ENCODE assay signal across 17 cellular contexts in the genomic region with DNA sequence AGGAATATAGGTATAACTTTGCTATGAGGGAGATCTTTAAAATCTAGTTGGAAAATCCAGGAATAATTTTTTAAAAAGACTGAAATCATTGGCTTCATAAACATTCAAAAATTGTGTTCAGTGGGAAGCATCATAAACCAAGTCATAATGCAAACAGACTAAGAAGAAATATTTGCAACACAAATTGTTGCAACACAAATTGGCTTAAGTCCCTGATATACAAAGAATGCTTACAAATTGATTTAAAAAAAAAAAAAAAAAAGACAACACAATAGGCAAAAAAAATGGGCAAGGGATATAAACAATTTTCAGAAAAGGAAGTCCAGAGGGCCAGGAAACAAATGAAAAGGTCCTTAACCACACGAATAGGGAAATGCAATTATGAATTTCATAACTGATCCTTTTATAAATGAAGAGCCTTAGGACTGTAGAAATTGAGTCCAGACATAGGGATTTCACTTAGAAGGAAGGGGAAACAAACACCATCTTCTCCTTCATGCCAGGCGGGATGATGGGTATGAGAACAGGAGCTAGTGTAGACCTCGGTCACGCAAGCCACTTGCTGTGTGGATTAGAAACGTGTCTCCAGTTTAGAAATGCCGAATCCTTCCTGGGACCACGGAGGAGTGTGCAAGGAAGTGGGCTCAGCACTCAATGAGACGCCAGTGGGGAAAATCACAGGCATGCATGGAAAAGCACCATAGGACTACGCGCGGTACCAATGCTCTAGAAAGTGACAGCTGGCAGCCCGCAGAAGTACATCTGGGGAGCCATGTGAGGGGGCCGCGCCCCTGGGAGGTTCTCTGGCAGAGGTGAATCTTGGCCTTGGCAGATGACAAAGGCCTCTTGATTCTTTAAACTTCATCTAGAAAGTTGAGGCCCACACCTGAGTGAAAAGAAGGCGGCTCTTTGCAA.
DNase-seq lines count a peak whose midpoint lies in the region; ATAC-seq and TF ChIP-seq lines count a peak whose summit lies in the region.
"Had no signal": no experiment of that assay in that cellular context is flagged by ENCODE, and none has a peak within 500 bp of the region (broad histone marks: within the 10 kb centered on the region; RNA-seq: fewer than 3 reads in every experiment).

No MANE protein-coding gene starts in this region.

- H3K9me3 ChIP-seq in endodermal cell (ENCODE audit: control insufficient read depth, low read length) (no peaks in the 10 kb centered on the region), neutrophil (no peaks in the 10 kb centered on the region)

- peaks cover 11% of the 10 kb centered on the region for H3K4me1 Mint-ChIP-seq in endodermal cell
- no peaks in the 10 kb centered on the region for H3K4me1 Mint-ChIP-seq in activated naive CD8-positive, alpha-beta T cell treated with anti-CD3 and anti-CD28 coated beads, Interleukin-2, amount 50 U/mL, for 24 hours
- H3K4me1 Mint-ChIP-seq: CD4-positive, CD25-positive, alpha-beta regulatory T cell had no signal

- no peaks in the 10 kb centered on the region for H3K36me3 ChIP-seq in endodermal cell (ENCODE audit: control insufficient read depth, insufficient read depth, low read length)
- peaks cover 90% of the 10 kb centered on the region for H3K36me3 ChIP-seq in neutrophil

- H3K9me3 Mint-ChIP-seq in endodermal cell = no peaks in the 10 kb centered on the region
- H3K9me3 Mint-ChIP-seq in activated naive CD8-positive, alpha-beta T cell treated with anti-CD3 and anti-CD28 coated beads, Interleukin-2, amount 50 U/mL, for 24 hours = no peaks in the 10 kb centered on the region
- H3K9me3 Mint-ChIP-seq: CD4-positive, CD25-positive, alpha-beta regulatory T cell; IgD-negative memory B cell; stimulated activated naive B cell treated with anti-CD40 and anti-IgM and Interleukin-4, amounts not matched to agents 10 μg/mL and 1 μg/mL and 100 μg/mL, for 72 hours had no signal

- no peak overlapping the region for H3K4me3 Mint-ChIP-seq in endodermal cell
- H3K4me3 Mint-ChIP-seq in activated naive CD8-positive, alpha-beta T cell treated with anti-CD3 and anti-CD28 coated beads, Interleukin-2, amount 50 U/mL, for 24 hours = no peak overlapping the region
- H3K4me3 Mint-ChIP-seq: CD4-positive, CD25-positive, alpha-beta regulatory T cell; IgD-negative memory B cell; stimulated activated naive B cell treated with anti-CD40 and anti-IgM and Interleukin-4, amounts not matched to agents 10 μg/mL and 1 μg/mL and 100 μg/mL, for 72 hours had no signal

- TF ChIP-seq CTCF in endodermal cell (conservative IDR thresholded peaks at IDR 0.05) (no peak), neutrophil (IDR thresholded peaks at IDR 0.05) (no peak)

- no peaks in the 10 kb centered on the region for H3K36me3 Mint-ChIP-seq in endodermal cell (ENCODE audit: low read depth)
- no peaks in the 10 kb centered on the region for H3K36me3 Mint-ChIP-seq in activated naive CD8-positive, alpha-beta T cell treated with anti-CD3 and anti-CD28 coated beads, Interleukin-2, amount 50 U/mL, for 24 hours (ENCODE audit: low read depth)
- H3K36me3 Mint-ChIP-seq: CD4-positive, CD25-positive, alpha-beta regulatory T cell had no signal

- H3K27ac Mint-ChIP-seq in endodermal cell = no peak overlapping the region
- H3K27ac Mint-ChIP-seq in activated naive CD8-positive, alpha-beta T cell treated with anti-CD3 and anti-CD28 coated beads, Interleukin-2, amount 50 U/mL, for 24 hours = no peak overlapping the region
- H3K27ac Mint-ChIP-seq: CD4-positive, CD25-positive, alpha-beta regulatory T cell; IgD-negative memory B cell; stimulated activated naive B cell treated with anti-CD40 and anti-IgM and Interleukin-4, amounts not matched to agents 10 μg/mL and 1 μg/mL and 100 μg/mL, for 72 hours had no signal

- 89 to 91% methylated on average over 14 to 15 of the region's 15 CpGs for WGBS in endodermal cell (ENCODE audit: insufficient coverage in 1 of 2, insufficient read length in 1 of 2), 2 experiments

- no peak overlapping the region for H3K9ac ChIP-seq in endodermal cell (ENCODE audit: extremely low read depth, low read length, poor library complexity, severe bottlenecking)

- peaks cover 3% of the 10 kb centered on the region for H3K4me1 ChIP-seq in endodermal cell (ENCODE audit: control insufficient read depth, insufficient read depth, low read length)
- peaks cover 12% of the 10 kb centered on the region in 2 experiments for H3K4me1 ChIP-seq in neutrophil (ENCODE audit: control insufficient read depth in 1 of 2, insufficient read depth in 1 of 2, low read depth in 1 of 2, low read length in 1 of 2)

- DNase-seq in GF-D8 (lab: John Stamatoyannopoulos, UW) (peak; percentile 8), NOMO-1 (lab: John Stamatoyannopoulos, UW; ENCODE audit: unreplicated experiment in 2 of 2) (peak; percentile 52 to 73), endodermal cell (peak; percentile 13), 8988T (no peak)
- DNase-seq in activated naive CD8-positive, alpha-beta T cell treated with anti-CD3 and anti-CD28 coated beads, Interleukin-2, amount 50 U/mL, for 24 hours = no peak
- DNase-seq: activated CD4-positive, alpha-beta T cell treated with anti-CD3 and anti-CD28 coated beads, Interleukin-2, amount 50 U/mL, for 4 hours; activated gamma-delta T cell; CD4-positive, CD25-positive, alpha-beta regulatory T cell; H7; NK-92 treated with Interleukin-12 subunit alpha and Interleukin-12 subunit beta, amount 100 ng/mL, for 24 hours; occipital lobe; stimulated activated naive B cell treated with anti-CD40 and anti-IgM and Interleukin-4, amounts not matched to agents 10 μg/mL and 1 μg/mL and 100 μg/mL, for 72 hours had no signal

- H3K27me3 ChIP-seq in endodermal cell (ENCODE audit: control insufficient read depth, insufficient read depth, low read length, poor library complexity, severe bottlenecking) (no peaks in the 10 kb centered on the region), neutrophil (no peaks in the 10 kb centered on the region)
- H3K27me3 ChIP-seq: dorsolateral prefrontal cortex had no signal

- H3K27ac ChIP-seq in endodermal cell (ENCODE audit: low read depth, low read length) (no peak overlapping the region), neutrophil (peak overlapping the region; percentile 51)
- H3K27ac ChIP-seq: dorsolateral prefrontal cortex, skin epidermis had no signal

- ATAC-seq in HG03354 (IDR thresholded peaks at IDR 0.05; ENCODE audit: poor library complexity, severe bottlenecking, unreplicated experiment) = no peak
- ATAC-seq in activated naive CD8-positive, alpha-beta T cell treated with anti-CD3 and anti-CD28 coated beads, Interleukin-2, amount 50 U/mL, for 24 hours = no peak
- ATAC-seq: stimulated activated naive B cell treated with anti-CD40 and anti-IgM and Interleukin-4, amounts not matched to agents 10 μg/mL and 1 μg/mL and 100 μg/mL, for 72 hours had no signal

- no peak overlapping the region for H3K4me3 ChIP-seq in endodermal cell (ENCODE audit: low read length)
- no peak overlapping the region for H3K4me3 ChIP-seq in neutrophil (ENCODE audit: low read depth in 1 of 2, low read length in 1 of 2)
- H3K4me3 ChIP-seq: dorsolateral prefrontal cortex, skin epidermis had no signal

- no peaks in the 10 kb centered on the region for H3K27me3 Mint-ChIP-seq in endodermal cell (ENCODE audit: insufficient read depth)
- H3K27me3 Mint-ChIP-seq in activated naive CD8-positive, alpha-beta T cell treated with anti-CD3 and anti-CD28 coated beads, Interleukin-2, amount 50 U/mL, for 24 hours = no peaks in the 10 kb centered on the region
- H3K27me3 Mint-ChIP-seq: IgD-negative memory B cell; stimulated activated naive B cell treated with anti-CD40 and anti-IgM and Interleukin-4, amounts not matched to agents 10 μg/mL and 1 μg/mL and 100 μg/mL, for 72 hours had no signal

Comparison
In these comparisons a context has a peak if more than half of its experiments do, and no peak if none do; other contexts are left out.
1. DNase-seq: peak in GF-D8 (single experiment), NOMO-1 (2 of 2) and endodermal cell (single experiment); none in 8988T (single experiment) and activated naive CD8-positive, alpha-beta T cell treated with anti-CD3 and anti-CD28 coated beads, Interleukin-2, amount 50 U/mL, for 24 hours (single experiment).